25 cellular contexts compared by ENCODE assay signal in genomic region chr5:178423431-178423830, GRCh38.
"Had no signal": no experiment of that assay in that cellular context is flagged by ENCODE, and none has a peak within 500 bp of the region (broad histone marks: within the 10 kb centered on the region; RNA-seq: fewer than 3 reads in every experiment).

No MANE protein-coding gene starts in this region.

- H3K4me3 Mint-ChIP-seq: naive thymus-derived CD8-positive, alpha-beta T cell; stimulated activated naive B cell treated with anti-CD40 and anti-IgM and Interleukin-4, amounts not matched to agents 10 μg/mL and 1 μg/mL and 100 μg/mL, for 72 hours; stimulated activated naive CD8-positive, alpha-beta T cell treated with anti-CD3 and anti-CD28 coated beads, Interleukin-15, amount 100 ng/mL, for 72 hours had no signal

- H3K27ac Mint-ChIP-seq: naive thymus-derived CD8-positive, alpha-beta T cell; progenitor cell of endocrine pancreas; stimulated activated naive B cell treated with anti-CD40 and anti-IgM and Interleukin-4, amounts not matched to agents 10 μg/mL and 1 μg/mL and 100 μg/mL, for 72 hours; stimulated activated naive CD8-positive, alpha-beta T cell treated with anti-CD3 and anti-CD28 coated beads, Interleukin-15, amount 100 ng/mL, for 72 hours had no signal

- H3K4me1 Mint-ChIP-seq: stimulated activated naive B cell treated with anti-CD40 and anti-IgM and Interleukin-4, amounts not matched to agents 10 μg/mL and 1 μg/mL and 100 μg/mL, for 72 hours; stimulated activated naive CD8-positive, alpha-beta T cell treated with anti-CD3 and anti-CD28 coated beads, Interleukin-15, amount 100 ng/mL, for 72 hours had no signal

- DNase-seq: caudate nucleus; colonic mucosa; dermis blood vessel endothelial cell; esophagus squamous epithelium; foreskin fibroblast; glutamatergic neuron; kidney glomerular epithelial cell; mammary epithelial cell; mucosa of descending colon; naive thymus-derived CD8-positive, alpha-beta T cell; nucleus accumbens; pancreas; spleen; stimulated activated CD4-positive, alpha-beta T cell treated with anti-CD3 and anti-CD28 coated beads, Interleukin-15, amount 100 ng/mL, for 24 hours; stimulated activated CD4-positive, alpha-beta T cell treated with anti-CD3 and anti-CD28 coated beads, Interleukin-1b, Interleukin-23, amount 100 ng/mL, for 48 hours; stimulated activated CD4-positive, alpha-beta T cell treated with anti-CD3 and anti-CD28 coated beads, Interleukin-4, amount 100 ng/mL, for 24 hours; stimulated activated naive B cell treated with anti-CD40 and anti-IgM and Interleukin-4, amounts not matched to agents 10 μg/mL and 1 μg/mL and 100 μg/mL, for 72 hours; stimulated activated naive CD8-positive, alpha-beta T cell treated with anti-CD3 and anti-CD28 coated beads, Interleukin-15, amount 100 ng/mL, for 72 hours; trophoblast cell had no signal

- H3K36me3 ChIP-seq: colonic mucosa, esophagus squamous epithelium, gastroesophageal sphincter, pancreas, spleen, thoracic aorta had no signal

- H3K4me1 ChIP-seq: colonic mucosa, pancreas had no signal

- H3K27me3 Mint-ChIP-seq: naive thymus-derived CD8-positive, alpha-beta T cell; stimulated activated naive CD8-positive, alpha-beta T cell treated with anti-CD3 and anti-CD28 coated beads, Interleukin-15, amount 100 ng/mL, for 72 hours had no signal

- H3K27ac ChIP-seq: colonic mucosa, esophagus squamous epithelium, gastroesophageal sphincter, hepatocyte, pancreas, spleen, thoracic aorta had no signal

- H3K9me3 ChIP-seq: colonic mucosa, esophagus squamous epithelium, gastroesophageal sphincter, mucosa of descending colon, pancreas, spleen, thoracic aorta had no signal

- ATAC-seq: gastroesophageal sphincter; left lobe of liver; mucosa of descending colon; naive thymus-derived CD8-positive, alpha-beta T cell; pancreas; sciatic nerve; stimulated activated naive B cell treated with anti-CD40 and anti-IgM and Interleukin-4, amounts not matched to agents 10 μg/mL and 1 μg/mL and 100 μg/mL, for 72 hours; stimulated activated naive CD8-positive, alpha-beta T cell treated with anti-CD3 and anti-CD28 coated beads, Interleukin-15, amount 100 ng/mL, for 72 hours had no signal

- H3K36me3 Mint-ChIP-seq: naive thymus-derived CD8-positive, alpha-beta T cell; stimulated activated naive B cell treated with anti-CD40 and anti-IgM and Interleukin-4, amounts not matched to agents 10 μg/mL and 1 μg/mL and 100 μg/mL, for 72 hours had no signal

- H3K27me3 ChIP-seq: colonic mucosa, gastroesophageal sphincter, hepatocyte, pancreas had no signal

- H3K4me3 ChIP-seq: colonic mucosa, esophagus squamous epithelium, gastroesophageal sphincter, hepatocyte, mucosa of descending colon, pancreas, spleen, thoracic aorta had no signal

- H3K9me3 Mint-ChIP-seq: naive thymus-derived CD8-positive, alpha-beta T cell; stimulated activated naive B cell treated with anti-CD40 and anti-IgM and Interleukin-4, amounts not matched to agents 10 μg/mL and 1 μg/mL and 100 μg/mL, for 72 hours; stimulated activated naive CD8-positive, alpha-beta T cell treated with anti-CD3 and anti-CD28 coated beads, Interleukin-15, amount 100 ng/mL, for 72 hours had no signal
